Comparison of ENCODE assay signal across 8 cellular contexts in genomic region chrX:14027511-14028019, GRCh38. TPM values are rescaled to one million over a fixed set of nuclear protein-coding genes. Genes with fewer than 3 reads are reported as not detected.
DNase-seq lines count a peak whose midpoint lies in the region; ATAC-seq and TF ChIP-seq lines count a peak whose summit lies in the region.

No MANE protein-coding gene starts in this region.

- H3K36me3 ChIP-seq in endodermal cell (ENCODE audit: control insufficient read depth, insufficient read depth, low read length) = no peaks in the 10 kb centered on the region
- H3K36me3 ChIP-seq in stomach = no peaks in the 10 kb centered on the region
- no peaks in the 10 kb centered on the region for H3K36me3 ChIP-seq in testis (ENCODE audit: low read depth, missing control alignments)

- peak overlapping the region; percentile 57 for H3K27ac ChIP-seq in endodermal cell (ENCODE audit: low read depth, low read length)
- H3K27ac ChIP-seq in stomach = peak overlapping the region in 4 of 5 donors; percentile 23 to 93 (median 62)
- no peak overlapping the region for H3K27ac ChIP-seq in testis

- peak overlapping the region; percentile 88 for H3K4me3 ChIP-seq in endodermal cell (ENCODE audit: low read length)
- H3K4me3 ChIP-seq in stomach = no peak overlapping the region
- no peak overlapping the region for H3K4me3 ChIP-seq in testis

- H3K27me3 ChIP-seq in endodermal cell (ENCODE audit: control insufficient read depth, insufficient read depth, low read length, poor library complexity, severe bottlenecking) (no peaks in the 10 kb centered on the region), stomach (peaks cover 0 to 7% (median 0%) of the 10 kb centered on the region in 3 donors), testis (no peaks in the 10 kb centered on the region)

- ATAC-seq in GM21447 (IDR thresholded peaks at IDR 0.05; ENCODE audit: unreplicated experiment) = peak; percentile 43
- no peak for ATAC-seq in HG03280 (IDR thresholded peaks at IDR 0.05; ENCODE audit: unreplicated experiment)

- no peak overlapping the region for H3K4me3 Mint-ChIP-seq in endodermal cell

- no peak overlapping the region for H3K27ac Mint-ChIP-seq in endodermal cell

- no peaks in the 10 kb centered on the region for H3K36me3 Mint-ChIP-seq in endodermal cell (ENCODE audit: low read depth)

- intact Hi-C loops in stomach (cut with DNase I; ENCODE audit: low total_unique reads) (no loop called here), testis (cut with DNase I; ENCODE audit: low total_unique reads) (no loop called here)

- no peak for TF ChIP-seq EP300 in stomach (IDR thresholded peaks at IDR 0.05)

- TF ChIP-seq CTCF in endodermal cell (conservative IDR thresholded peaks at IDR 0.05) = no peak
- TF ChIP-seq CTCF in stomach (IDR thresholded peaks at IDR 0.05) = no peak
- no peak for TF ChIP-seq CTCF in testis (IDR thresholded peaks at IDR 0.05)

- TF ChIP-seq POLR2A in stomach (IDR thresholded peaks at IDR 0.05) (no peak), testis (IDR thresholded peaks at IDR 0.05) (no peak)

- DNase-seq in EH (ENCODE audit: low read depth) (peak; percentile 66), MV-4-11 (lab: John Stamatoyannopoulos, UW) (peak; percentile 54), endodermal cell (no peak), stomach (no peak), testis (no peak), DMS 273 treated with DMSO at 0.1 percent for 48 hours (lab: John Stamatoyannopoulos, UW) (no peak)

- H3K9ac ChIP-seq in endodermal cell (ENCODE audit: extremely low read depth, low read length, poor library complexity, severe bottlenecking) = no peak overlapping the region

- no peaks in the 10 kb centered on the region for H3K27me3 Mint-ChIP-seq in endodermal cell (ENCODE audit: insufficient read depth)

- H3K9me3 Mint-ChIP-seq in endodermal cell = peaks cover 36% of the 10 kb centered on the region

- no peaks in the 10 kb centered on the region for H3K4me1 ChIP-seq in endodermal cell (ENCODE audit: control insufficient read depth, insufficient read depth, low read length)
- peaks cover 0 to 40% (median 17%) of the 10 kb centered on the region in 4 donors for H3K4me1 ChIP-seq in stomach
- no peaks in the 10 kb centered on the region for H3K4me1 ChIP-seq in testis

- peaks cover 18% of the 10 kb centered on the region for H3K4me1 Mint-ChIP-seq in endodermal cell

- H3K9me3 ChIP-seq in endodermal cell (ENCODE audit: control insufficient read depth, low read length) = no peaks in the 10 kb centered on the region
- no peaks in the 10 kb centered on the region for H3K9me3 ChIP-seq in stomach
- no peaks in the 10 kb centered on the region for H3K9me3 ChIP-seq in testis

RNA-seq across cellular contexts. Expression of gene GEMIN8, which starts 2.1 kb away (rescaled TPM):
- total RNA-seq in endodermal cell = 10 to 100 TPM; 18.2 to 23.6 TPM
- polyA plus RNA-seq in endodermal cell (2013, experiment 1 of 2) = 28.4 TPM
- 29.0 TPM for polyA plus RNA-seq in endodermal cell (2013, experiment 2 of 2)
- total RNA-seq in stomach = 10 to 100 TPM in 3 of 5 donors, 1 to 10 TPM in 2; 4.3 to 33.5 (median 10.5) TPM
- 10 to 100 TPM; 13.7 to 18.8 (median 17.3) TPM for polyA plus RNA-seq in stomach
- total RNA-seq in testis = 10 to 100 TPM; 19.9 to 23.6 TPM
- 15.9 TPM for polyA plus RNA-seq in testis (ENCODE audit: insufficient read depth, low read depth, low replicate concordance)

Comparison
In these comparisons a context has a peak if more than half of its experiments do, and no peak if none do; other contexts are left out.
1. DNase-seq: peak in EH (single experiment) and MV-4-11 (single experiment); none in endodermal cell (single experiment), stomach (single experiment), testis (single experiment) and DMS 273 treated with DMSO at 0.1 percent for 48 hours (single experiment).
2. H3K27ac ChIP-seq: peak in endodermal cell (single experiment) and stomach (4 of 5); none in testis (0 of 2).